In the genomic region with DNA sequence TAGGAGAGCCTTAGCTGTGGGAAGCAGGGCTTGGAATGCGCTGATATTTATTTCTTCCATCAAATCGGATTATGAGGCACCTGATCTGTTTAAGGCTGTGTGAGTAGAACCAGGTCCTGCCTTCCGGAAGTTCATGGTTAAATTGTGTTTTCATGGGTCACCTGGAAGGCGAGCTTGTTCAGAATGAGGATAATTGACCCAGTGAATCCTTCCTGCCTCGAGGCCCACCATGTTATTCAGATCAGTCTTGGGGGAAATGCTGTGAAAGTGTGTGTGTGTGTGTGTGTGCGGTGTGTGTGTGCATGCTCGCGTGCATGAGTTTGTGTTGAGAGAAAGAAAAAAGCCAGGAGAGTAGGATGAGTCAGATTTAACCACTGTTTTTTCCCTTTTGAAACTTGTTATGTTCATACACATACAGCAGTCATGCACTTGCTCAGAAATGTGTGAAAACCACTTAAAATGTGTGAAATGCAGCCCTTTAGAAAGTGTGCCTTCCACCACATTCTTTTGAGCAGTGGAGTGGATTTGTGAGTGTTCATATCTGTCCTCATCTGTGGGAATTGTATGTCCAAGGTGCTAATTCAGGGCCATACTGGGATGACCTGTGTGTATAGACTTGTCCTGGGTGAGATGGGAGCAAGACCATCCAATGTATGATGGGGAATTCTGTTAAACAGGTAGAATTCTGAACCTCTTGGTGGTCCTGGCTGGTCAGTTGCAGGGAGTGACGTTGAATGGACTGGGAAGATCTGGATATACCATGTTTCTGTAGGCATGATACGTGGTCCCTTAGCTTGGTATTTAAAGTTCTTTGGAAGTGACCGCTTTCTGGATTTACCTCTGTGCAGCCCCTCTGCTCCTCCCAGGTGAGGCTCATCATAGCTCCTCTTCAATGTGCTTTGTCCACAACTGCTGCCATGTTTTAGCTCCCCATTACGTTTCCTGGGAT, we compare ENCODE assay signal across 8 cellular contexts. TPM values are rescaled to one million over a fixed set of nuclear protein-coding genes. Genes with fewer than 3 reads are reported as not detected.
DNase-seq lines count a peak whose midpoint lies in the region; ATAC-seq and TF ChIP-seq lines count a peak whose summit lies in the region.

No MANE protein-coding gene starts in this region.

- H3K27me3 ChIP-seq in Peyer's patch (no peaks in the 10 kb centered on the region), tibial nerve (no peaks in the 10 kb centered on the region), mesendoderm (ENCODE audit: insufficient read depth, low read length, poor library complexity) (no peaks in the 10 kb centered on the region), Karpas-422 (ENCODE audit: low read length) (no peaks in the 10 kb centered on the region)

- no peaks in the 10 kb centered on the region for H3K9me3 Mint-ChIP-seq in effector memory CD8-positive, alpha-beta T cell
- no peaks in the 10 kb centered on the region for H3K9me3 Mint-ChIP-seq in mesothelial cell of epicardium

- no peak overlapping the region for H4K5ac ChIP-seq in mesendoderm (ENCODE audit: low read length)

- peak; percentile 79 for ATAC-seq in effector memory CD8-positive, alpha-beta T cell (replicated peaks)

- H3K79me1 ChIP-seq in mesendoderm (ENCODE audit: low read length) = peaks cover 18% of the 10 kb centered on the region

- H3K36me3 Mint-ChIP-seq in effector memory CD8-positive, alpha-beta T cell (ENCODE audit: insufficient read depth) = peaks cover 27% of the 10 kb centered on the region
- peaks cover under 1% of the 10 kb centered on the region for H3K36me3 Mint-ChIP-seq in mesothelial cell of epicardium

- no peak overlapping the region for H4K8ac ChIP-seq in mesendoderm (ENCODE audit: low read depth, low read length)

- H3K4ac ChIP-seq in mesendoderm (ENCODE audit: low read depth, low read length) = no peak overlapping the region

- no peak overlapping the region for H3K23ac ChIP-seq in mesendoderm (ENCODE audit: low read length)

- no peak overlapping the region for H2AFZ ChIP-seq in Karpas-422 (ENCODE audit: low read length)

- H3K27ac Mint-ChIP-seq in effector memory CD8-positive, alpha-beta T cell = no peak overlapping the region
- no peak overlapping the region for H3K27ac Mint-ChIP-seq in mesothelial cell of epicardium

- peak overlapping the region; percentile 36 to 84 (median 74) for H3K27ac ChIP-seq in Peyer's patch
- peak overlapping the region in 3 of 4 donors; percentile 21 to 35 (median 25) for H3K27ac ChIP-seq in tibial nerve
- no peak overlapping the region for H3K27ac ChIP-seq in mesendoderm (ENCODE audit: low read depth, low read length)
- no peak overlapping the region for H3K27ac ChIP-seq in Karpas-422 (ENCODE audit: low read length)

- no peak overlapping the region for H3K4me3 Mint-ChIP-seq in effector memory CD8-positive, alpha-beta T cell
- H3K4me3 Mint-ChIP-seq in mesothelial cell of epicardium = no peak overlapping the region

- no peak overlapping the region for H3K4me2 ChIP-seq in mesendoderm (ENCODE audit: low read length)
- H3K4me2 ChIP-seq in Karpas-422 (ENCODE audit: low read depth, low read length, poor library complexity, severe bottlenecking) = no peak overlapping the region

- no peak for TF ChIP-seq EP300 in tibial nerve (IDR thresholded peaks at IDR 0.05)

- no peak overlapping the region for H2BK120ac ChIP-seq in mesendoderm (ENCODE audit: low read depth, low read length)

- WGBS in tibial nerve, 2 donors = 59 to 67% methylated on average over 12 of the region's 12 CpGs
- no CpG with 5 or more reads among the region's 12 CpGs for WGBS in mesendoderm (ENCODE audit: extremely low coverage, insufficient coverage, low lambda C conversion rate)

- no peak for TF ChIP-seq POLR2A in Peyer's patch (IDR thresholded peaks at IDR 0.05)
- TF ChIP-seq POLR2A in tibial nerve (IDR thresholded peaks at IDR 0.05) = no peak

- in situ Hi-C loops in Caki2 (cut with HindIII; ENCODE audit: low pct_unique_long_range_greater_than_20kb, low sequenced_read_pairs) = no loop called here

- no peaks in the 10 kb centered on the region for H3K27me3 Mint-ChIP-seq in effector memory CD8-positive, alpha-beta T cell
- no peaks in the 10 kb centered on the region for H3K27me3 Mint-ChIP-seq in mesothelial cell of epicardium (ENCODE audit: low read depth)

- H3K9me3 ChIP-seq in Peyer's patch (no peaks in the 10 kb centered on the region), tibial nerve (no peaks in the 10 kb centered on the region), Karpas-422 (ENCODE audit: low read length) (no peaks in the 10 kb centered on the region)

- H3K4me3 ChIP-seq in Peyer's patch = no peak overlapping the region
- no peak overlapping the region for H3K4me3 ChIP-seq in tibial nerve
- H3K4me3 ChIP-seq in mesendoderm (ENCODE audit: low read length) = no peak overlapping the region
- H3K4me3 ChIP-seq in Karpas-422 (ENCODE audit: low read length) = no peak overlapping the region

- no peaks in the 10 kb centered on the region for H3K9me2 ChIP-seq in Karpas-422 (replicated peaks; ENCODE audit: insufficient read depth, low read length)

- H3K36me3 ChIP-seq in Peyer's patch = no peaks in the 10 kb centered on the region
- H3K36me3 ChIP-seq in tibial nerve = no peaks in the 10 kb centered on the region
- no peaks in the 10 kb centered on the region for H3K36me3 ChIP-seq in mesendoderm (ENCODE audit: control insufficient read depth, insufficient read depth, low read length)
- no peaks in the 10 kb centered on the region for H3K36me3 ChIP-seq in Karpas-422 (ENCODE audit: insufficient read depth, low read length)

- no peak overlapping the region for H3K56ac ChIP-seq in mesendoderm (ENCODE audit: low read length)

- H2BK15ac ChIP-seq in mesendoderm (replicated peaks; ENCODE audit: low read depth) = no peak overlapping the region

- peak; percentile 47 for DNase-seq in Caki2 (ENCODE audit: low read depth)
- DNase-seq in HCEC 1CT = peak; percentile 54
- DNase-seq in Peyer's patch = no peak
- DNase-seq in effector memory CD8-positive, alpha-beta T cell = peak in 2 of 3 experiments; percentile 43 to 48
- DNase-seq in tibial nerve (ENCODE audit: low spot score in 2 of 2) = no peak
- DNase-seq in mesendoderm = no peak
- DNase-seq in Karpas-422 = no peak
- DNase-seq in mesothelial cell of epicardium (ENCODE audit: low spot score in 2 of 2, unreplicated experiment in 2 of 2) = no peak

- no peak overlapping the region for H2BK5ac ChIP-seq in mesendoderm (ENCODE audit: low read length)

- peaks cover 25 to 51% of the 10 kb centered on the region in 2 donors for H3K4me1 Mint-ChIP-seq in effector memory CD8-positive, alpha-beta T cell (ENCODE audit: low read depth in 2 of 2)
- peaks cover 63% of the 10 kb centered on the region for H3K4me1 Mint-ChIP-seq in mesothelial cell of epicardium

- H3K79me2 ChIP-seq in mesendoderm (ENCODE audit: control insufficient read depth, insufficient read depth, low read length) (peaks cover 12% of the 10 kb centered on the region), Karpas-422 (ENCODE audit: low read length) (no peaks in the 10 kb centered on the region)

- peaks cover 39% of the 10 kb centered on the region; the same call in 1 of the 2 replicates for H4K20me1 ChIP-seq in Karpas-422 (ENCODE audit: insufficient read depth, low read depth, low read length)

- no peak overlapping the region for H2AK5ac ChIP-seq in mesendoderm (ENCODE audit: low read length)

- H3K4me1 ChIP-seq in Peyer's patch (peaks cover 9 to 67% (median 36%) of the 10 kb centered on the region in 4 donors), tibial nerve (peaks cover 0 to 93% (median 65%) of the 10 kb centered on the region in 4 donors), mesendoderm (ENCODE audit: control insufficient read depth, low read depth, low read length) (peaks cover 16% of the 10 kb centered on the region), Karpas-422 (ENCODE audit: low read length) (peaks cover 35% of the 10 kb centered on the region)

- TF ChIP-seq CTCF in Peyer's patch (IDR thresholded peaks at IDR 0.05) (no peak), tibial nerve (IDR thresholded peaks at IDR 0.05) (no peak), mesothelial cell of epicardium (IDR thresholded peaks at IDR 0.05; ENCODE audit: unreplicated experiment) (no peak)

- H3K9ac ChIP-seq in mesendoderm (ENCODE audit: low read length) = no peak overlapping the region
- no peak overlapping the region for H3K9ac ChIP-seq in Karpas-422 (ENCODE audit: low read length)

- H3K18ac ChIP-seq in mesendoderm (ENCODE audit: low read length) = no peak overlapping the region

RNA-seq across cellular contexts. Expression of gene SMAD3, which starts 36.9 kb away (rescaled TPM):
- 26.4 and 31.4 TPM in 2 replicates for total RNA-seq in Caki2 (2014; rRNA removed; shearing (Covaris generic); ENCODE audit: low replicate concordance)
- total RNA-seq in Peyer's patch (10 to 100 TPM; 43.7 to 80.0 (median 60.2) TPM), tibial nerve (10 to 100 TPM; 36.3 to 68.6 (median 44.1) TPM), mesothelial cell of epicardium (89.9 to 96.2 TPM (median 90.7 TPM) in 3 replicates)
- polyA plus RNA-seq in mesendoderm (2013, experiment 1 of 2) = 17.4 TPM
- 16.4 TPM for polyA plus RNA-seq in mesendoderm (2013, experiment 2 of 2)
- 12.8 and 27.7 TPM in 2 replicates for total RNA-seq in Karpas-422 (2014; rRNA removed; shearing (Covaris generic); ENCODE audit: low replicate concordance)

Comparison
In these comparisons a context has a peak if more than half of its experiments do, and no peak if none do; other contexts are left out.
1. DNase-seq: peak in Caki2 (single experiment), HCEC 1CT (single experiment) and effector memory CD8-positive, alpha-beta T cell (2 of 3); none in Peyer's patch (0 of 3), tibial nerve (0 of 2), mesendoderm (single experiment), Karpas-422 (single experiment) and mesothelial cell of epicardium (0 of 2).
2. H3K27ac ChIP-seq: peak in Peyer's patch (4 of 4) and tibial nerve (3 of 4); none in mesendoderm (single experiment) and Karpas-422 (single experiment).